Comparison of ENCODE assay signal across 11 cellular contexts in the genomic region with DNA sequence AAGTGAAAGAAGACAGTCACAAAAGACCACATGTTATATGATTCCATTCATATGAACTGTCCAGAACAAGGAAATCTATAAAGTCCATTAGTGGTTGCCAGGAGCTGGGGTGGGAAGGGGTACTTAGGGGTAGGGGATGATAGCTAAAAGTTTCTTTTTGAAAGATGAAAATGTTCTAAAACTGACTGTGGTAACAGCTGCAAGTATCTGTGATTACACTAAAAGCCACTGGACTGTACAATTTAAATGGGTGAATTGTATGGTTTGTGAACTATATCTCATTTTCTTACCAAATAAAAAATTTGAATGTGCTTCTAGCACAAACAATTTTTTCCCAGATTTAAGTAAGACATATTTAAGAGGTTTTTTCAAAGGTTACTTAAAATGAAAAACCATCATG. TPM values are rescaled to one million over a fixed set of nuclear protein-coding genes. Genes with fewer than 3 reads are reported as not detected.
DNase-seq lines count a peak whose midpoint lies in the region; ATAC-seq and TF ChIP-seq lines count a peak whose summit lies in the region.
"Had no signal": no experiment of that assay in that cellular context is flagged by ENCODE, and none has a peak within 500 bp of the region (broad histone marks: within the 10 kb centered on the region; RNA-seq: fewer than 3 reads in every experiment).

No MANE protein-coding gene starts in this region.

- H3K4me1 Mint-ChIP-seq in activated T-cell treated with anti-CD3 and anti-CD28 coated beads, Interleukin-2, amount 50 U/mL, for 24 hours (ENCODE audit: low read depth), result peaks cover 19% of the 10 kb centered on the region
- peaks cover 16% of the 10 kb centered on the region for H3K4me1 Mint-ChIP-seq in activated T-cell treated with anti-CD3 and anti-CD28 coated beads, Interleukin-2, amount 50 U/mL, for 4 hours (ENCODE audit: low read depth)
- peaks cover 26% of the 10 kb centered on the region for H3K4me1 Mint-ChIP-seq in activated B cell treated with CpG ODN at 0.5 μM for 24 hours

- TF ChIP-seq RAD21 in liver (IDR thresholded peaks at IDR 0.05), result no peak

- CTCF ChIA-PET in activated B cell treated with CpG ODN at 0.5 μM for 24 hours (lab: Charles Lee), result interaction anchor here (1.3 kb wide), 1 partner anchor 20 kb away, joined by 4 read pairs; no protein-coding TSS in a partner anchor

- peak overlapping the region; percentile 42 for H3K27ac Mint-ChIP-seq in activated T-cell treated with anti-CD3 and anti-CD28 coated beads, Interleukin-2, amount 50 U/mL, for 24 hours
- H3K27ac Mint-ChIP-seq in activated B cell treated with CpG ODN at 0.5 μM for 24 hours, result peak overlapping the region; percentile 52

- ATAC-seq in activated T-cell treated with anti-CD3 and anti-CD28 coated beads, Interleukin-2, amount 50 U/mL, for 4 hours, result no peak
- no peak for ATAC-seq in activated B cell treated with CpG ODN at 0.5 μM for 24 hours (ENCODE audit: low read depth)
- no peak for ATAC-seq in HG03432 (IDR thresholded peaks at IDR 0.05; ENCODE audit: unreplicated experiment)

- H3K9me3 ChIP-seq in liver (ENCODE audit: control insufficient read depth in 4 of 4, low read length in 3 of 4), result no peaks in the 10 kb centered on the region
- H3K9me3 ChIP-seq in subcutaneous abdominal adipose tissue (ENCODE audit: control insufficient read depth in 5 of 5, low read length in 5 of 5), result no peaks in the 10 kb centered on the region

- no peak for DNase-seq in activated T-cell treated with anti-CD3 and anti-CD28 coated beads, Interleukin-2, amount 50 U/mL, for 24 hours
- no peak for DNase-seq in activated T-cell treated with anti-CD3 and anti-CD28 coated beads, Interleukin-2, amount 50 U/mL, for 4 hours
- DNase-seq in activated B cell treated with CpG ODN at 0.5 μM for 24 hours, result no peak
- DNase-seq in DMS153 (lab: John Stamatoyannopoulos, UW), result no peak
- no peak for DNase-seq in stimulated activated CD4-positive, alpha-beta T cell treated with anti-CD3 and anti-CD28 coated beads, Interleukin-15, amount 100 ng/mL, for 24 hours
- DNase-seq: foreskin fibroblast, T-helper 9 cell had no signal

- H3K9me3 Mint-ChIP-seq in activated T-cell treated with anti-CD3 and anti-CD28 coated beads, Interleukin-2, amount 50 U/mL, for 24 hours, result no peaks in the 10 kb centered on the region
- H3K9me3 Mint-ChIP-seq in activated T-cell treated with anti-CD3 and anti-CD28 coated beads, Interleukin-2, amount 50 U/mL, for 4 hours, result no peaks in the 10 kb centered on the region
- no peaks in the 10 kb centered on the region for H3K9me3 Mint-ChIP-seq in activated B cell treated with CpG ODN at 0.5 μM for 24 hours

- H3K36me3 ChIP-seq in liver (ENCODE audit: control insufficient read depth in 4 of 4, insufficient read depth in 3 of 4, low read depth in 1 of 4, low read length in 3 of 4) (peaks cover 0 to 1% (median 0%) of the 10 kb centered on the region in 4 donors), subcutaneous abdominal adipose tissue (ENCODE audit: control insufficient read depth in 5 of 5, insufficient read depth in 5 of 5, low read length in 5 of 5) (no peaks in the 10 kb centered on the region)

- TF ChIP-seq CTCF in activated B cell treated with CpG ODN at 0.5 μM for 24 hours (IDR thresholded peaks at IDR 0.05) (no peak), liver (IDR thresholded peaks at IDR 0.05; ENCODE audit: low read depth, low read length, missing input control) (no peak)

- peak overlapping the region; percentile 32 for H3K4me3 Mint-ChIP-seq in activated T-cell treated with anti-CD3 and anti-CD28 coated beads, Interleukin-2, amount 50 U/mL, for 24 hours
- H3K4me3 Mint-ChIP-seq in activated T-cell treated with anti-CD3 and anti-CD28 coated beads, Interleukin-2, amount 50 U/mL, for 4 hours, result no peak overlapping the region
- peak overlapping the region; percentile 17 for H3K4me3 Mint-ChIP-seq in activated B cell treated with CpG ODN at 0.5 μM for 24 hours

- H3K4me1 ChIP-seq in liver (ENCODE audit: control insufficient read depth in 4 of 4, insufficient read depth in 4 of 4, low read length in 3 of 4) (peaks cover 5 to 28% (median 17%) of the 10 kb centered on the region in 4 donors), subcutaneous abdominal adipose tissue (ENCODE audit: control insufficient read depth in 5 of 5, insufficient read depth in 5 of 5, low read length in 5 of 5) (peaks cover 0 to 13% (median 3%) of the 10 kb centered on the region in 5 donors)

- H3K9ac ChIP-seq in liver (ENCODE audit: low read depth in 1 of 2, low read length in 2 of 2) (peak overlapping the region; percentile 16 to 76), subcutaneous abdominal adipose tissue (ENCODE audit: low read length in 5 of 5) (no peak overlapping the region)

- H3K27me3 ChIP-seq in liver (ENCODE audit: control insufficient read depth in 4 of 4, insufficient read depth in 4 of 4, low read length in 3 of 4), result no peaks in the 10 kb centered on the region
- no peaks in the 10 kb centered on the region for H3K27me3 ChIP-seq in subcutaneous abdominal adipose tissue (ENCODE audit: control insufficient read depth in 5 of 5, insufficient read depth in 4 of 5, low read length in 5 of 5)

- H3K27ac ChIP-seq in liver (ENCODE audit: low read depth in 1 of 2, low read length in 2 of 2), result peak overlapping the region; percentile 70 to 82
- H3K27ac ChIP-seq in subcutaneous abdominal adipose tissue (ENCODE audit: low read depth, low read length), result peak overlapping the region; percentile 15
- H3K27ac ChIP-seq: HL-60 had no signal

- H3K36me3 Mint-ChIP-seq in activated T-cell treated with anti-CD3 and anti-CD28 coated beads, Interleukin-2, amount 50 U/mL, for 24 hours (ENCODE audit: low read depth), result peaks cover 2% of the 10 kb centered on the region
- no peaks in the 10 kb centered on the region for H3K36me3 Mint-ChIP-seq in activated T-cell treated with anti-CD3 and anti-CD28 coated beads, Interleukin-2, amount 50 U/mL, for 4 hours (ENCODE audit: insufficient read depth)
- H3K36me3 Mint-ChIP-seq in activated B cell treated with CpG ODN at 0.5 μM for 24 hours (ENCODE audit: low read depth), result no peaks in the 10 kb centered on the region

- H3K27me3 Mint-ChIP-seq in activated T-cell treated with anti-CD3 and anti-CD28 coated beads, Interleukin-2, amount 50 U/mL, for 24 hours, result no peaks in the 10 kb centered on the region
- H3K27me3 Mint-ChIP-seq in activated T-cell treated with anti-CD3 and anti-CD28 coated beads, Interleukin-2, amount 50 U/mL, for 4 hours (ENCODE audit: low read depth), result no peaks in the 10 kb centered on the region
- H3K27me3 Mint-ChIP-seq in activated B cell treated with CpG ODN at 0.5 μM for 24 hours, result no peaks in the 10 kb centered on the region

- no peak overlapping the region for H3K4me3 ChIP-seq in liver (ENCODE audit: low read depth in 1 of 3, low read length in 3 of 3)
- no peak overlapping the region for H3K4me3 ChIP-seq in subcutaneous abdominal adipose tissue (ENCODE audit: low read depth in 1 of 5, low read length in 5 of 5)

- intact Hi-C loops in activated B cell treated with CpG ODN at 0.5 μM for 24 hours (cut with micrococcal nuclease), result no loop called here

- POLR2A ChIA-PET in activated B cell treated with CpG ODN at 0.5 μM for 24 hours (lab: Charles Lee), result no interaction called here

TF ChIP-seq in liver, 16 proteins besides CTCF, POLR2A, EP300 and RAD21 (continues in another document):
- TF ChIP-seq YY1 (IDR thresholded peaks at IDR 0.05) (no peak), HNF4G (IDR thresholded peaks at IDR 0.05) (no peak), HNF4A (conservative IDR thresholded peaks at IDR 0.05) (no peak), TAF1 (conservative IDR thresholded peaks at IDR 0.05) (no peak), FOXA1 (IDR thresholded peaks at IDR 0.05) (no peak), RXRA (IDR thresholded peaks at IDR 0.05) (no peak), NR2F2 (IDR thresholded peaks at IDR 0.05) (no peak), SP1 (IDR thresholded peaks at IDR 0.05) (no peak), JUND (IDR thresholded peaks at IDR 0.05) (no peak), GABPA (IDR thresholded peaks at IDR 0.05 in 1 of 2, conservative IDR thresholded peaks at IDR 0.05 in 1 of 2) (no peak), EGR1 (IDR thresholded peaks at IDR 0.05; ENCODE audit: low read depth in 2 of 2) (no peak)
- TF ChIP-seq, protein P1, sequence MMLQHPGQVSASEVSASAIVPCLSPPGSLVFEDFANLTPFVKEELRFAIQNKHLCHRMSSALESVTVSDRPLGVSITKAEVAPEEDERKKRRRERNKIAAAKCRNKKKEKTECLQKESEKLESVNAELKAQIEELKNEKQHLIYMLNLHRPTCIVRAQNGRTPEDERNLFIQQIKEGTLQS (IDR thresholded peaks at IDR 0.05), result no peak
- TF ChIP-seq, protein P2, sequence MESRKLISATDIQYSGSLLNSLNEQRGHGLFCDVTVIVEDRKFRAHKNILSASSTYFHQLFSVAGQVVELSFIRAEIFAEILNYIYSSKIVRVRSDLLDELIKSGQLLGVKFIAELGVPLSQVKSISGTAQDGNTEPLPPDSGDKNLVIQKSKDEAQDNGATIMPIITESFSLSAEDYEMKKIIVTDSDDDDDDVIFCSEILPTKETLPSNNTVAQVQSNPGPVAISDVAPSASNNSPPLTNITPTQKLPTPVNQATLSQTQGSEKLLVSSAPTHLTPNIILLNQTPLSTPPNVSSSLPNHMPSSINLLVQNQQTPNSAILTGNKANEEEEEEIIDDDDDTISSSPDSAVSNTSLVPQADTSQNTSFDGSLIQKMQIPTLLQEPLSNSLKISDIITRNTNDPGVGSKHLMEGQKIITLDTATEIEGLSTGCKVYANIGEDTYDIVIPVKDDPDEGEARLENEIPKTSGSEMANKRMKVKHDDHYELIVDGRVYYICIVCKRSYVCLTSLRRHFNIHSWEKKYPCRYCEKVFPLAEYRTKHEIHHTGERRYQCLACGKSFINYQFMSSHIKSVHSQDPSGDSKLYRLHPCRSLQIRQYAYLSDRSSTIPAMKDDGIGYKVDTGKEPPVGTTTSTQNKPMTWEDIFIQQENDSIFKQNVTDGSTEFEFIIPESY (IDR thresholded peaks at IDR 0.05), result no peak
- TF ChIP-seq, protein P3, sequence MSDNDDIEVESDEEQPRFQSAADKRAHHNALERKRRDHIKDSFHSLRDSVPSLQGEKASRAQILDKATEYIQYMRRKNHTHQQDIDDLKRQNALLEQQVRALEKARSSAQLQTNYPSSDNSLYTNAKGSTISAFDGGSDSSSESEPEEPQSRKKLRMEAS (IDR thresholded peaks at IDR 0.05), result no peak

RNA-seq across cellular contexts. Expression of a gene that starts 22.1 kb away (rescaled TPM):
- total RNA-seq in activated T-cell treated with anti-CD3 and anti-CD28 coated beads, Interleukin-2, amount 50 U/mL, for 4 hours, result 10 to 100 TPM; 15.1 to 20.2 (median 18.9) TPM
- total RNA-seq in activated B cell treated with CpG ODN at 0.5 μM for 24 hours (11.9 and 16.1 TPM in 2 replicates), liver (10 to 100 TPM; 18.4 to 41.9 TPM)
- polyA plus RNA-seq in liver, result 10 to 100 TPM; 11.4 to 16.1 TPM

Comparison
In these comparisons a context has a peak if more than half of its experiments do, and no peak if none do; other contexts are left out.
1. H3K9ac ChIP-seq: peak in liver (2 of 2); none in subcutaneous abdominal adipose tissue (0 of 5).